In the genomic region with DNA sequence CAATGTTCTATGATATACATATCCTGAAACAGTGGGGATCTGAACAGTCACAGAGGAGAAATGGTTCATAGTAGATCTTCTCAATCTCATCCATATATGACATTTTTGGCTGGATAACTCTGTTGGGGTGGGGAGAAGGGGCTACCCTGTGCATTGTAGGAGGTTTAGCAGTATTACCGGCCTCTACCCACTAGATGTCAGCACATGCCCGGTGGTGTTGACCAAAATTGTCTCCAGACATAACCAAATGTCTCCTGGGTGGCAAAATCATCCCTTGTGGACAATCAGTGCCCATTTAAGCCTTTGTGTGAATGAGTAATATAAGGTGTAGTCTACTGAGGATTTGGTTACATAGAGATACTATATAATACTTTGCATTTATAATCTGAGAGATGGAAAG, we compare ENCODE assay signal across 8 cellular contexts.
A peak's percentile ranks its signal among the peaks of the same experiment; 100 is the strongest.
DNase-seq lines count a peak whose midpoint lies in the region; ATAC-seq and TF ChIP-seq lines count a peak whose summit lies in the region.

No MANE protein-coding gene starts in this region.

- WGBS in body of pancreas, 2 donors: 7 to 10% methylated on average over 2 of the region's 2 CpGs

- no peaks in the 10 kb centered on the region for H3K27me3 Mint-ChIP-seq in activated naive CD4-positive, alpha-beta T cell treated with anti-CD3 and anti-CD28 coated beads for 36 hours (ENCODE audit: low read depth)

- H3K4me1 ChIP-seq in body of pancreas: no peaks in the 10 kb centered on the region

- intact Hi-C loops in activated naive CD4-positive, alpha-beta T cell treated with anti-CD3 and anti-CD28 coated beads for 36 hours (cut with micrococcal nuclease): loop anchor here (1.0 kb wide), 1 partner anchor 39 kb away; no protein-coding TSS in a partner anchor
- intact Hi-C loops in body of pancreas (cut with DNase I): no loop called here
- intact Hi-C loops in left colon (cut with DNase I, micrococcal nuclease): no loop called here

- H3K36me3 ChIP-seq in body of pancreas (replicated peaks in 1 of 2; ENCODE audit: insufficient read depth in 1 of 2, low read depth in 2 of 2): no peaks in the 10 kb centered on the region

- DNase-seq in activated naive CD4-positive, alpha-beta T cell treated with anti-CD3 and anti-CD28 coated beads for 36 hours: peak; percentile 35
- no peak for DNase-seq in activated naive CD4-positive, alpha-beta T cell (lab: John Stamatoyannopoulos, UW)
- DNase-seq in NCI-H2227 treated with DMSO at 0.1 percent for 48 hours (lab: John Stamatoyannopoulos, UW) (peak; percentile 48), body of pancreas (peak; percentile 3 to 48 (median 16)), left colon (peak in 1 of 2 donors; percentile 10), middle frontal gyrus (ENCODE audit: extremely low spot score, low spot score) (no peak)

- H3K9me3 ChIP-seq in body of pancreas: no peaks in the 10 kb centered on the region

- H3K27me3 ChIP-seq in body of pancreas: no peaks in the 10 kb centered on the region

- peak; percentile 11 to 48 (median 25) for TF ChIP-seq CTCF in body of pancreas (IDR thresholded peaks at IDR 0.05)

- TF ChIP-seq POLR2A in body of pancreas (IDR thresholded peaks at IDR 0.05): no peak

- CTCF ChIA-PET in activated naive CD4-positive, alpha-beta T cell treated with anti-CD3 and anti-CD28 coated beads for 36 hours (lab: Charles Lee): interaction anchor here (1.8 kb wide), 1 partner anchor 40 kb away, joined by 8 read pairs; no protein-coding TSS in a partner anchor

- peak; percentile 78 for ATAC-seq in HG02885 (IDR thresholded peaks at IDR 0.05; ENCODE audit: poor library complexity, unreplicated experiment)
- no peak for ATAC-seq in body of pancreas
- peak; percentile 67 for ATAC-seq in left colon
- ATAC-seq in HG03196 (IDR thresholded peaks at IDR 0.05; ENCODE audit: unreplicated experiment): no peak

- no peak overlapping the region for H3K4me3 ChIP-seq in body of pancreas

- no peak overlapping the region for H3K27ac ChIP-seq in body of pancreas

- H3K4me1 Mint-ChIP-seq in activated naive CD4-positive, alpha-beta T cell treated with anti-CD3 and anti-CD28 coated beads for 36 hours (ENCODE audit: low read depth): no peaks in the 10 kb centered on the region

- H3K9me3 Mint-ChIP-seq in activated naive CD4-positive, alpha-beta T cell treated with anti-CD3 and anti-CD28 coated beads for 36 hours: no peaks in the 10 kb centered on the region

- H3K36me3 Mint-ChIP-seq in activated naive CD4-positive, alpha-beta T cell treated with anti-CD3 and anti-CD28 coated beads for 36 hours (ENCODE audit: low read depth): no peaks in the 10 kb centered on the region

- H3K27ac Mint-ChIP-seq in activated naive CD4-positive, alpha-beta T cell treated with anti-CD3 and anti-CD28 coated beads for 36 hours: no peak overlapping the region

- no peak overlapping the region for H3K4me3 Mint-ChIP-seq in activated naive CD4-positive, alpha-beta T cell treated with anti-CD3 and anti-CD28 coated beads for 36 hours

Comparison
In these comparisons a context has a peak if more than half of its experiments do, and no peak if none do; other contexts are left out.
1. DNase-seq: peak in activated naive CD4-positive, alpha-beta T cell treated with anti-CD3 and anti-CD28 coated beads for 36 hours (single experiment), NCI-H2227 treated with DMSO at 0.1 percent for 48 hours (single experiment) and body of pancreas (4 of 4); none in activated naive CD4-positive, alpha-beta T cell (0 of 4) and middle frontal gyrus (single experiment).
2. ATAC-seq: peak in HG02885 (single experiment) and left colon (single experiment); none in body of pancreas (single experiment) and HG03196 (single experiment).